ENCODE assay signal across 17 cellular contexts in the genomic region with DNA sequence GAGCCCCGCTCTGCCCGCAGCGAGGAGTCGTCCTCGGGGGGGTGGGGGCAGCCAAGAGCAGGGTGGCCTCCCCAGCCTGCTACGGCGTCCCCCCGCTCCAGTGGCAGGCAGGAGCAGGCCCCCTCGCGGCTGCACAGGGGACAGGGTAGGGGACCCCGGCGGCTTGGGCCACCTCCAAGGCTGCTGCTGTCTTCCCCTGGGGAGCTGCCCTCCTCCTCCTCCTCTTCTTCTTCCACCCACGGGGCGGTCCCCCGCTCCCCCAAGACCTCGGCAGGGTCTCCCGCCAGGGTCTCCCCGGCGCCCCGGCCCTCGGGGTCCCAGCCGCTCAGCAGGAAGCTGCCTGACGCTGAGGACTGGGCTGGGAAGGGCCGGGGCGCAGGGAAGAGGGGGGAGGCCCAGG. TPM values are rescaled to one million over a fixed set of nuclear protein-coding genes. Genes with fewer than 3 reads are reported as not detected.
"Had no signal": no experiment of that assay in that cellular context is flagged by ENCODE, and none has a peak within 500 bp of the region (broad histone marks: within the 10 kb centered on the region; RNA-seq: fewer than 3 reads in every experiment).

No MANE protein-coding gene starts in this region.

- DNase-seq: activated CD4-positive, alpha-beta T cell treated with anti-CD3 and anti-CD28 coated beads, Interleukin-2, amount 50 U/mL, for 4 hours; activated CD4-positive, CD25-positive, alpha-beta regulatory T cell treated with anti-CD3 and anti-CD28 coated beads, Interleukin-2, amount 50 U/mL, for 72 hours; activated naive CD4-positive, alpha-beta T cell; activated T-cell treated with anti-CD3 and anti-CD28 coated beads for 4 hours; islet precursor cell; left lung; mucosa of descending colon; naive thymus-derived CD4-positive, alpha-beta T cell; retina; stimulated activated CD4-positive, alpha-beta T cell treated with anti-CD3 and anti-CD28 coated beads, Interleukin-2, amount 100 ng/mL, for 48 hours; T-cell; T-helper 9 cell had no signal

- H3K9me3 ChIP-seq: gastroesophageal sphincter, left lung, mucosa of descending colon, neutrophil had no signal

- H3K36me3 ChIP-seq: gastroesophageal sphincter, left lung, neutrophil had no signal

- H3K27ac ChIP-seq: gastroesophageal sphincter, left lung, neutrophil had no signal

- H3K4me3 ChIP-seq: left lung, mucosa of descending colon had no signal

RNA-seq across cellular contexts. Expression of a gene that starts 12.7 kb away (rescaled TPM):
- total RNA-seq: skeletal muscle tissue, subcutaneous adipose tissue had no signal

RNA-seq across cellular contexts. Expression of a gene that starts 53.0 kb away (rescaled TPM):
- total RNA-seq: astrocyte; naive thymus-derived CD4-positive, alpha-beta T cell; skeletal muscle tissue; subcutaneous adipose tissue; T-cell had no signal
